7 cellular contexts compared by ENCODE assay signal in genomic region chr22:21293702-21294101, GRCh38.
A peak's percentile ranks its signal among the peaks of the same experiment; 100 is the strongest.
DNase-seq lines count a peak whose midpoint lies in the region; ATAC-seq, FAIRE-seq and TF ChIP-seq lines count a peak whose summit lies in the region.
"Not testable (repeated sequence)": the region's sequence is repeated elsewhere in the genome, so short reads cannot be mapped to it uniquely, and the experiment has no call there.

No MANE protein-coding gene starts in this region.

- not testable (repeated sequence) for H3K36me3 Mint-ChIP-seq in activated CD4-positive, alpha-beta T cell treated with anti-CD3 and anti-CD28 coated beads, Interleukin-2, amount 10 ng/mL, durations not matched to agents 24 days and 14 days (ENCODE audit: low read depth); activated CD8-positive, alpha-beta memory T cell treated with anti-CD3 and anti-CD28 coated beads, Interleukin-2, amount 10 ng/mL, durations not matched to agents 7 days and 5 days

- not testable (repeated sequence) for H3K4me3 ChIP-seq in left ventricle myocardium inferior; kidney (ENCODE audit: low read length in 2 of 2)

- not testable (repeated sequence) for FAIRE-seq in kidney (lab: Jason Lieb, UNC)

- TF ChIP-seq CTCF in left ventricle myocardium inferior (IDR thresholded peaks at IDR 0.05; ENCODE audit: borderline replicate concordance); kidney (IDR thresholded peaks at IDR 0.05; ENCODE audit: borderline replicate concordance, extremely low read depth, insufficient read depth): not testable (repeated sequence)

- not testable (repeated sequence) for H3K27me3 ChIP-seq in left ventricle myocardium inferior (ENCODE audit: low read depth)

- intact Hi-C loops in activated CD4-positive, alpha-beta T cell treated with anti-CD3 and anti-CD28 coated beads, Interleukin-2, amount 10 ng/mL, durations not matched to agents 24 days and 14 days (cut with micrococcal nuclease); Right ventricle myocardium superior (cut with DNase I); left ventricle myocardium inferior (cut with micrococcal nuclease); kidney (cut with DNase I); posterior vena cava (cut with DNase I): not testable (repeated sequence)

- H3K9me3 ChIP-seq in left ventricle myocardium inferior (replicated peaks); kidney (ENCODE audit: control insufficient read depth in 1 of 2, low read length in 2 of 2): not testable (repeated sequence)

- not testable (repeated sequence) for H3K4me1 Mint-ChIP-seq in activated CD4-positive, alpha-beta T cell treated with anti-CD3 and anti-CD28 coated beads, Interleukin-2, amount 10 ng/mL, durations not matched to agents 24 days and 14 days; activated CD8-positive, alpha-beta memory T cell treated with anti-CD3 and anti-CD28 coated beads, Interleukin-2, amount 10 ng/mL, durations not matched to agents 7 days and 5 days

- not testable (repeated sequence) for H3K27ac Mint-ChIP-seq in activated CD4-positive, alpha-beta T cell treated with anti-CD3 and anti-CD28 coated beads, Interleukin-2, amount 10 ng/mL, durations not matched to agents 24 days and 14 days; activated CD8-positive, alpha-beta memory T cell treated with anti-CD3 and anti-CD28 coated beads, Interleukin-2, amount 10 ng/mL, durations not matched to agents 7 days and 5 days

- not testable (repeated sequence) for ATAC-seq in activated CD8-positive, alpha-beta memory T cell treated with anti-CD3 and anti-CD28 coated beads, Interleukin-2, amount 10 ng/mL, durations not matched to agents 7 days and 5 days; Right ventricle myocardium superior (ENCODE audit: poor library complexity)

- CTCF ChIA-PET in activated CD8-positive, alpha-beta memory T cell treated with anti-CD3 and anti-CD28 coated beads, Interleukin-2, amount 10 ng/mL, durations not matched to agents 7 days and 5 days (lab: Charles Lee), result not testable (repeated sequence)

- peak; percentile 56 for DNase-seq in activated CD4-positive, alpha-beta T cell treated with anti-CD3 and anti-CD28 coated beads, Interleukin-2, amount 10 ng/mL, durations not matched to agents 24 days and 14 days
- peak; percentile 38 for DNase-seq in activated CD8-positive, alpha-beta memory T cell treated with anti-CD3 and anti-CD28 coated beads, Interleukin-2, amount 10 ng/mL, durations not matched to agents 7 days and 5 days
- DNase-seq in Right ventricle myocardium superior (peak; percentile 23), left ventricle myocardium inferior (peak; percentile 4), kidney (peak; percentile 32), posterior vena cava (ENCODE audit: low spot score) (peak; percentile 54)
- peak; percentile 18 for DNase-seq in stimulated activated CD8-positive, alpha-beta memory T cell treated with anti-CD3 and anti-CD28 coated beads, Interleukin-4, amount 100 ng/mL, for 48 hours

- H3K4me1 ChIP-seq in left ventricle myocardium inferior; kidney (ENCODE audit: control insufficient read depth in 1 of 2, insufficient read depth in 1 of 2, low read depth in 1 of 2, low read length in 2 of 2): not testable (repeated sequence)

- H3K4me3 Mint-ChIP-seq in activated CD4-positive, alpha-beta T cell treated with anti-CD3 and anti-CD28 coated beads, Interleukin-2, amount 10 ng/mL, durations not matched to agents 24 days and 14 days; activated CD8-positive, alpha-beta memory T cell treated with anti-CD3 and anti-CD28 coated beads, Interleukin-2, amount 10 ng/mL, durations not matched to agents 7 days and 5 days: not testable (repeated sequence)

- not testable (repeated sequence) for H3K27me3 Mint-ChIP-seq in activated CD4-positive, alpha-beta T cell treated with anti-CD3 and anti-CD28 coated beads, Interleukin-2, amount 10 ng/mL, durations not matched to agents 24 days and 14 days; activated CD8-positive, alpha-beta memory T cell treated with anti-CD3 and anti-CD28 coated beads, Interleukin-2, amount 10 ng/mL, durations not matched to agents 7 days and 5 days

- H3K9ac ChIP-seq in kidney (ENCODE audit: low read length in 2 of 2), result not testable (repeated sequence)

- not testable (repeated sequence) for H3K36me3 ChIP-seq in left ventricle myocardium inferior; kidney (ENCODE audit: control insufficient read depth in 1 of 2, insufficient read depth in 2 of 2, low read length in 2 of 2)

- not testable (repeated sequence) for H3K9me3 Mint-ChIP-seq in activated CD4-positive, alpha-beta T cell treated with anti-CD3 and anti-CD28 coated beads, Interleukin-2, amount 10 ng/mL, durations not matched to agents 24 days and 14 days; activated CD8-positive, alpha-beta memory T cell treated with anti-CD3 and anti-CD28 coated beads, Interleukin-2, amount 10 ng/mL, durations not matched to agents 7 days and 5 days (ENCODE audit: low read depth)

- H3K27ac ChIP-seq in left ventricle myocardium inferior (replicated peaks); kidney (ENCODE audit: low read depth in 2 of 2, low read length in 2 of 2): not testable (repeated sequence)

Comparison
In these comparisons a context has a peak if more than half of its experiments do, and no peak if none do; other contexts are left out.
1. DNase-seq: peak in every context shown above with its lines; median percentile 56 in activated CD4-positive, alpha-beta T cell treated with anti-CD3 and anti-CD28 coated beads, Interleukin-2, amount 10 ng/mL, durations not matched to agents 24 days and 14 days; 54 in posterior vena cava; 38 in activated CD8-positive, alpha-beta memory T cell treated with anti-CD3 and anti-CD28 coated beads, Interleukin-2, amount 10 ng/mL, durations not matched to agents 7 days and 5 days; 32 in kidney; 23 in Right ventricle myocardium superior; 18 in stimulated activated CD8-positive, alpha-beta memory T cell treated with anti-CD3 and anti-CD28 coated beads, Interleukin-4, amount 100 ng/mL, for 48 hours; 4 in left ventricle myocardium inferior.